ENCODE assay signal across 27 cellular contexts in genomic region chr7:39721919-39722597, GRCh38.
"Had no signal": no experiment of that assay in that cellular context is flagged by ENCODE, and none has a peak within 500 bp of the region (broad histone marks: within the 10 kb centered on the region; RNA-seq: fewer than 3 reads in every experiment).

No MANE protein-coding gene starts in this region.

- H3K9me3 ChIP-seq: lower lobe of right lung, neutrophil, ovary, psoas muscle, right atrium auricular region, spleen, thoracic aorta, vagina had no signal

- H3K4me2 ChIP-seq: hepatocyte had no signal

- ATAC-seq: activated CD8-positive, alpha-beta T cell treated with anti-CD3 and anti-CD28 coated beads, Interleukin-2, amount 10 ng/mL, durations not matched to agents 7 days and 5 days; activated naive CD4-positive, alpha-beta T cell treated with anti-CD3 and anti-CD28 coated beads, Interleukin-2, amount 50 U/mL, for 72 hours; esophagus mucosa; left lobe of liver; lower lobe of right lung; natural killer cell; psoas muscle had no signal

- H3K4me3 ChIP-seq: hepatocyte, lower lobe of right lung, ovary, psoas muscle, right atrium auricular region, spleen, thoracic aorta, vagina had no signal

- H2AFZ ChIP-seq: hepatocyte had no signal

- H3K27me3 ChIP-seq: hepatocyte, neutrophil, ovary, right atrium auricular region, spleen, vagina had no signal

- H3K27ac ChIP-seq: lower lobe of right lung, neutrophil, ovary, psoas muscle, right atrium auricular region, spleen, thoracic aorta, vagina, WERI-Rb-1 had no signal

- DNase-seq: activated CD4-positive, alpha-beta T cell treated with anti-CD3 and anti-CD28 coated beads for 1 hour; activated CD4-positive, alpha-beta T cell treated with anti-CD3 and anti-CD28 coated beads, Interleukin-2, amount 50 U/mL, for 1 hour; activated CD8-positive, alpha-beta T cell treated with anti-CD3 and anti-CD28 coated beads, Interleukin-2, amount 10 ng/mL, durations not matched to agents 7 days and 5 days; activated gamma-delta T cell treated with Interleukin-2 at 50 U/mL for 16 hours; aorta; dermis blood vessel endothelial cell; effector memory CD4-positive, alpha-beta T cell; glutamatergic neuron; immature natural killer cell; lower lobe of right lung; natural killer cell; ovary; psoas muscle; spleen; stimulated activated CD4-positive, alpha-beta T cell treated with anti-CD3 and anti-CD28 coated beads, Interleukin-4, amount 100 ng/mL, for 1 hour; stimulated activated naive CD4-positive, alpha-beta T cell; WERI-Rb-1 had no signal

- H3K79me2 ChIP-seq: hepatocyte had no signal

- H3K36me3 ChIP-seq: lower lobe of right lung, neutrophil, ovary, right atrium auricular region, spleen, thoracic aorta, vagina, WERI-Rb-1 had no signal

- H3K4me1 ChIP-seq: psoas muscle, right atrium auricular region, spleen, vagina had no signal

- FAIRE-seq: frontal cortex, TTC549 had no signal
